24 cellular contexts compared by ENCODE assay signal in the genomic region with DNA sequence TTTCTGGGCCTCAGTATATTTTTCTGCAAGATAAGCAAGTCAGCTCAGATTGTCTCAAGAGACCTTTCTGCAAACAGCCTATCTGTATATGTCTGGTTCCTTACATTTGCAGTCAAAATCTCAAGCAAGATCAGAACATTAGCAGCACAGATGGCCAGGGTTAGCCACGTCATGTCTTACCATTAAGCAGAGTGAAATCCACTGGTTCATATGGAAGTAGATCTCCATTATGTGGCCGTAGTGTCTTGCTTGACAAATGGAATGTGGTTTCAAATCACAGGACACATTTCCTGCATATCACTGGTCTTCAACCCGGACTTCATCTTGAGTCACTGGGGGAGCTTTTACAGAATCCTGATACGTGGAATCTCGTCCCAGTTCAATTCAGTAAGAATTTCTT.
DNase-seq lines count a peak whose midpoint lies in the region; ATAC-seq and TF ChIP-seq lines count a peak whose summit lies in the region.
"Had no signal": no experiment of that assay in that cellular context is flagged by ENCODE, and none has a peak within 500 bp of the region (broad histone marks: within the 10 kb centered on the region; RNA-seq: fewer than 3 reads in every experiment).

No MANE protein-coding gene starts in this region.

- no peak overlapping the region for H3K4me3 ChIP-seq in GM23248
- no peak overlapping the region for H3K4me3 ChIP-seq in RWPE2 (ENCODE audit: severe bottlenecking)
- H3K4me3 ChIP-seq in subcutaneous abdominal adipose tissue (ENCODE audit: low read depth in 1 of 5, low read length in 5 of 5): no peak overlapping the region
- H3K4me3 ChIP-seq: sigmoid colon, stomach, thyroid gland had no signal

- in situ Hi-C loops in GM23248 (cut with MboI): no loop called here

- peaks cover 14% of the 10 kb centered on the region for H3F3A ChIP-seq in GM23248 (ENCODE audit: insufficient read depth)

- H3K27ac ChIP-seq in GM23248 (no peak overlapping the region), RWPE2 (ENCODE audit: poor library complexity, severe bottlenecking) (peak overlapping the region; percentile 97), epithelial cell of prostate (peak overlapping the region; percentile 93), subcutaneous abdominal adipose tissue (ENCODE audit: low read depth, low read length) (peak overlapping the region; percentile 24)
- H3K27ac ChIP-seq: sigmoid colon, stomach, thyroid gland, VCaP had no signal

- no peak for ATAC-seq in RWPE2 (ENCODE audit: low read depth)
- no peak for ATAC-seq in GM21447 (IDR thresholded peaks at IDR 0.05; ENCODE audit: unreplicated experiment)
- ATAC-seq: left ventricle myocardium superior had no signal

- H3K9me3 ChIP-seq in GM23248 (ENCODE audit: low read depth) (no peaks in the 10 kb centered on the region), RWPE2 (ENCODE audit: severe bottlenecking) (no peaks in the 10 kb centered on the region), subcutaneous abdominal adipose tissue (ENCODE audit: control insufficient read depth in 5 of 5, low read length in 5 of 5) (peaks cover 0 to 3% (median 0%) of the 10 kb centered on the region in 5 donors)
- H3K9me3 ChIP-seq: sigmoid colon, stomach, thyroid gland had no signal

- TF ChIP-seq CTCF in RWPE2 (IDR thresholded peaks at IDR 0.05; ENCODE audit: poor library complexity, severe bottlenecking): no peak

- no peaks in the 10 kb centered on the region for H3K9me2 ChIP-seq in GM23248 (ENCODE audit: insufficient read depth)

- DNase-seq in GM23248 (peak; percentile 10), RWPE2 (ENCODE audit: low spot score) (no peak), epithelial cell of prostate (ENCODE audit: low read depth, low spot score) (no peak), hypothalamus (lab: John Stamatoyannopoulos, UW) (no peak), pons (ENCODE audit: low spot score) (no peak)
- DNase-seq: activated CD4-positive, alpha-beta T cell treated with anti-CD3 and anti-CD28 coated beads, Interleukin-2, amount 10 ng/mL, durations not matched to agents 24 days and 14 days; activated CD8-positive, alpha-beta memory T cell treated with anti-CD3 and anti-CD28 coated beads for 24 hours; activated naive CD4-positive, alpha-beta T cell treated with anti-CD3 and anti-CD28 coated beads, Interleukin-2, amount 50 U/mL, for 16 hours; activated T-cell treated with anti-CD3 and anti-CD28 coated beads for 4 hours; amniotic stem cell; C1 segment of cervical spinal cord; GF-D8; left ventricle myocardium superior; NCI-H1048; NCI-H1694; NCI-H446 treated with DMSO at 0.1 percent for 48 hours; NCI-H774; sigmoid colon; stimulated activated CD4-positive, alpha-beta T cell treated with anti-CD3 and anti-CD28 coated beads, Interleukin-4, amount 100 ng/mL, for 1 hour; stomach; thyroid gland had no signal

- no peaks in the 10 kb centered on the region for H4K20me1 ChIP-seq in GM23248 (ENCODE audit: insufficient read depth)

- peak overlapping the region; percentile 25 for H2AFZ ChIP-seq in GM23248

- H3K9ac ChIP-seq in GM23248: no peak overlapping the region
- no peak overlapping the region for H3K9ac ChIP-seq in subcutaneous abdominal adipose tissue (ENCODE audit: low read length in 5 of 5)

- WGBS in GM23248 (ENCODE audit: low coverage in 1 of 2, low lambda C conversion rate in 2 of 2, missing lambda C conversion rate in 2 of 2), 2 experiments: 32 to 34% methylated on average over 5 of the region's 5 CpGs

- H3K36me3 ChIP-seq in GM23248 (ENCODE audit: low read depth) (no peaks in the 10 kb centered on the region), RWPE2 (ENCODE audit: low read depth) (no peaks in the 10 kb centered on the region), subcutaneous abdominal adipose tissue (ENCODE audit: control insufficient read depth in 5 of 5, insufficient read depth in 5 of 5, low read length in 5 of 5) (no peaks in the 10 kb centered on the region)
- H3K36me3 ChIP-seq: sigmoid colon, stomach, thyroid gland had no signal

- no peaks in the 10 kb centered on the region for H3K79me2 ChIP-seq in GM23248 (ENCODE audit: insufficient read depth)

- H3K27me3 ChIP-seq in GM23248 (replicated peaks; ENCODE audit: insufficient read depth) (no peaks in the 10 kb centered on the region), RWPE2 (ENCODE audit: insufficient read depth, poor library complexity, severe bottlenecking) (no peaks in the 10 kb centered on the region), subcutaneous abdominal adipose tissue (ENCODE audit: control insufficient read depth in 5 of 5, insufficient read depth in 4 of 5, low read length in 5 of 5) (no peaks in the 10 kb centered on the region)
- H3K27me3 ChIP-seq: sigmoid colon, stomach, thyroid gland had no signal

- H3K4me1 ChIP-seq in GM23248 (ENCODE audit: insufficient read depth) (peaks cover 28% of the 10 kb centered on the region), RWPE2 (ENCODE audit: insufficient read depth, poor library complexity, severe bottlenecking) (peaks cover 33% of the 10 kb centered on the region), subcutaneous abdominal adipose tissue (ENCODE audit: control insufficient read depth in 5 of 5, insufficient read depth in 5 of 5, low read length in 5 of 5) (peaks cover 0 to 9% (median 0%) of the 10 kb centered on the region in 5 donors)
- H3K4me1 ChIP-seq: sigmoid colon, stomach, thyroid gland had no signal

- no peak overlapping the region for H3K4me2 ChIP-seq in GM23248 (ENCODE audit: unreplicated experiment)
